Comparison of ENCODE assay signal across 21 cellular contexts in genomic region chr16:47370536-47370935, GRCh38.
DNase-seq lines count a peak whose midpoint lies in the region; ATAC-seq and TF ChIP-seq lines count a peak whose summit lies in the region.
"Had no signal": no experiment of that assay in that cellular context is flagged by ENCODE, and none has a peak within 500 bp of the region (broad histone marks: within the 10 kb centered on the region; RNA-seq: fewer than 3 reads in every experiment).

No MANE protein-coding gene starts in this region.

- H3K27ac ChIP-seq in H9 (ENCODE audit: insufficient read length, low read depth, low read length) (no peak overlapping the region), iPS-20b (ENCODE audit: low read length) (peak overlapping the region; percentile 20), neuronal stem cell (replicated peaks; ENCODE audit: low read length) (no peak overlapping the region), sigmoid colon (no peak overlapping the region)
- H3K27ac ChIP-seq: 22Rv1, BLaER1, C4-2B, GM23248 had no signal

- H3T11ph ChIP-seq in H9 (ENCODE audit: low read length), result no peak overlapping the region

- no peak overlapping the region for H3K4me2 ChIP-seq in H9 (ENCODE audit: insufficient read depth, insufficient read length, low read length)
- no peak overlapping the region for H3K4me2 ChIP-seq in neuronal stem cell (ENCODE audit: insufficient read depth, low read length, poor library complexity, severe bottlenecking)
- H3K4me2 ChIP-seq: BLaER1 had no signal

- H3K36me3 ChIP-seq in iPS-20b (ENCODE audit: insufficient read depth, low read depth, low read length) (no peaks in the 10 kb centered on the region), neuronal stem cell (replicated peaks in 1 of 2; ENCODE audit: control insufficient read depth in 2 of 2, insufficient read depth in 2 of 2, low read length in 2 of 2) (peaks cover 0 to 14% of the 10 kb centered on the region in 2 donors), sigmoid colon (peaks cover 0 to 19% (median 8%) of the 10 kb centered on the region in 4 donors)

- TF ChIP-seq EP300 in sigmoid colon (IDR thresholded peaks at IDR 0.05), result no peak

- peaks cover 4% of the 10 kb centered on the region; the same call in 1 of the 2 replicates for H3K27me3 Mint-ChIP-seq in H9 (ENCODE audit: low read depth)
- no peaks in the 10 kb centered on the region for H3K27me3 Mint-ChIP-seq in stimulated activated naive B cell treated with anti-CD40 and anti-IgM and Interleukin-4, amounts not matched to agents 10 μg/mL and 1 μg/mL and 100 μg/mL, for 72 hours
- H3K27me3 Mint-ChIP-seq: B cell; CD4-positive, CD25-positive, alpha-beta regulatory T cell had no signal

- H3K79me2 ChIP-seq in H9 (ENCODE audit: insufficient read depth, low read length), result no peaks in the 10 kb centered on the region

- H3K79me1 ChIP-seq in H9 (ENCODE audit: insufficient read depth, low read depth, low read length, poor library complexity, severe bottlenecking), result no peaks in the 10 kb centered on the region
- no peaks in the 10 kb centered on the region for H3K79me1 ChIP-seq in neuronal stem cell (ENCODE audit: low read depth, low read length)

- ATAC-seq in stimulated activated naive B cell treated with anti-CD40 and anti-IgM and Interleukin-4, amounts not matched to agents 10 μg/mL and 1 μg/mL and 100 μg/mL, for 72 hours (replicated peaks), result no peak
- ATAC-seq: CD8-positive, alpha-beta T cell; GM12878; HCT116 had no signal

- peaks cover 6% of the 10 kb centered on the region; the same call in 1 of the 2 replicates for H3K4me1 ChIP-seq in H9 (ENCODE audit: insufficient read depth, low read length)
- H3K4me1 ChIP-seq in iPS-20b (ENCODE audit: insufficient read depth, low read length), result peaks cover 23% of the 10 kb centered on the region
- H3K4me1 ChIP-seq in neuronal stem cell (ENCODE audit: control insufficient read depth in 2 of 2, insufficient read depth in 1 of 2, low read depth in 1 of 2, low read length in 2 of 2), result no peaks in the 10 kb centered on the region
- H3K4me1 ChIP-seq in sigmoid colon, result no peaks in the 10 kb centered on the region
- H3K4me1 ChIP-seq: BLaER1, Caco-2 had no signal

- no peak overlapping the region for H2AFZ ChIP-seq in H9 (ENCODE audit: low read length)
- H2AFZ ChIP-seq in neuronal stem cell (ENCODE audit: low read length), result no peak overlapping the region
- H2AFZ ChIP-seq: GM23248 had no signal

- no peaks in the 10 kb centered on the region for H3K27me3 ChIP-seq in H9 (ENCODE audit: insufficient read depth, low read length)
- peaks cover 8% of the 10 kb centered on the region; the same call in 1 of the 2 replicates for H3K27me3 ChIP-seq in iPS-20b (ENCODE audit: insufficient read depth, low read length)
- H3K27me3 ChIP-seq in neuronal stem cell (ENCODE audit: control insufficient read depth in 3 of 3, insufficient read depth in 3 of 3, low read depth in 1 of 3, low read length in 3 of 3), result no peaks in the 10 kb centered on the region
- H3K27me3 ChIP-seq in sigmoid colon, result no peaks in the 10 kb centered on the region
- H3K27me3 ChIP-seq: BLaER1 had no signal

- H3K4ac ChIP-seq in H9 (ENCODE audit: low read depth, low read length) (no peak overlapping the region), neuronal stem cell (ENCODE audit: low read length) (no peak overlapping the region)

- H3K36me3 Mint-ChIP-seq in H9 (ENCODE audit: insufficient read depth in 1 of 3, low read depth in 3 of 3), result peaks cover 0 to 5% (median 0%) of the 10 kb centered on the region in 3 experiments; a peak in 1 of 7 replicates
- peaks cover 58 to 59% of the 10 kb centered on the region in 2 donors for H3K36me3 Mint-ChIP-seq in stimulated activated naive B cell treated with anti-CD40 and anti-IgM and Interleukin-4, amounts not matched to agents 10 μg/mL and 1 μg/mL and 100 μg/mL, for 72 hours

- no peak overlapping the region for H2AK5ac ChIP-seq in H9 (ENCODE audit: insufficient read length, low read length)
- H2AK5ac ChIP-seq in neuronal stem cell (ENCODE audit: low read depth, low read length), result peak overlapping the region; percentile 36

- H2BK120ac ChIP-seq in H9 (ENCODE audit: low read depth, low read length, poor library complexity, severe bottlenecking) (no peak overlapping the region), neuronal stem cell (ENCODE audit: low read depth, low read length) (no peak overlapping the region)

- H2BK5ac ChIP-seq in H9 (ENCODE audit: insufficient read length, low read length), result no peak overlapping the region
- no peak overlapping the region for H2BK5ac ChIP-seq in neuronal stem cell (ENCODE audit: low read length)

- H3K23me2 ChIP-seq in H9 (ENCODE audit: insufficient read length, low read depth, low read length, poor library complexity, severe bottlenecking), result no peaks in the 10 kb centered on the region

- no peak overlapping the region for H3K56ac ChIP-seq in H9 (ENCODE audit: insufficient read length, low read depth, low read length)

- H3K9ac ChIP-seq in H9 (ENCODE audit: extremely low read depth, insufficient read length, low read length) (no peak overlapping the region), iPS-20b (ENCODE audit: low read depth, low read length) (no peak overlapping the region), neuronal stem cell (ENCODE audit: low read depth, low read length, poor library complexity) (no peak overlapping the region)
- H3K9ac ChIP-seq: BLaER1, GM23248 had no signal

- H3K4me3 Mint-ChIP-seq in H9, result no peak overlapping the region
- H3K4me3 Mint-ChIP-seq in stimulated activated naive B cell treated with anti-CD40 and anti-IgM and Interleukin-4, amounts not matched to agents 10 μg/mL and 1 μg/mL and 100 μg/mL, for 72 hours, result peak overlapping the region in 1 of 2 donors; percentile 32
- H3K4me3 Mint-ChIP-seq: B cell; CD4-positive, CD25-positive, alpha-beta regulatory T cell; CD8-positive, alpha-beta T cell had no signal

- H3K18ac ChIP-seq in H9 (ENCODE audit: insufficient read length, low read depth, low read length), result no peak overlapping the region
- H3K18ac ChIP-seq in neuronal stem cell (ENCODE audit: low read length), result peak overlapping the region; percentile 27

- H3K9me3 ChIP-seq in H9 (ENCODE audit: control insufficient read depth, low read depth, low read length) (no peaks in the 10 kb centered on the region), iPS-20b (ENCODE audit: insufficient read depth, low read depth, low read length) (no peaks in the 10 kb centered on the region), neuronal stem cell (replicated peaks in 1 of 2; ENCODE audit: control insufficient read depth in 2 of 2, insufficient read depth in 1 of 2, low read depth in 1 of 2, low read length in 2 of 2) (no peaks in the 10 kb centered on the region), sigmoid colon (no peaks in the 10 kb centered on the region)
- H3K9me3 ChIP-seq: Caco-2 had no signal

- DNase-seq in H9 (no peak), neuronal stem cell (ENCODE audit: low spot score) (no peak), sigmoid colon (no peak), epidermal melanocyte (ENCODE audit: insufficient read length, low spot score) (no peak), NCI-H1048 (lab: John Stamatoyannopoulos, UW) (no peak)
- DNase-seq in stimulated activated naive B cell treated with anti-CD40 and anti-IgM and Interleukin-4, amounts not matched to agents 10 μg/mL and 1 μg/mL and 100 μg/mL, for 72 hours, result no peak
- DNase-seq: Caco-2; CD4-positive, CD25-positive, alpha-beta regulatory T cell; CD8-positive, alpha-beta T cell; DMS79; EL; GDM1; GM23248; H7 had no signal

- H4K20me1 ChIP-seq in H9 (ENCODE audit: control insufficient read depth, insufficient read depth, insufficient read length), result no peaks in the 10 kb centered on the region
- H4K20me1 ChIP-seq: BLaER1 had no signal

- no peak overlapping the region for H4K91ac ChIP-seq in H9 (ENCODE audit: insufficient read length, low read depth, low read length)
- no peak overlapping the region for H4K91ac ChIP-seq in neuronal stem cell (ENCODE audit: low read depth, low read length, poor library complexity)

- peaks cover 33 to 36% of the 10 kb centered on the region in 2 experiments for H3K4me1 Mint-ChIP-seq in H9
- H3K4me1 Mint-ChIP-seq in stimulated activated naive B cell treated with anti-CD40 and anti-IgM and Interleukin-4, amounts not matched to agents 10 μg/mL and 1 μg/mL and 100 μg/mL, for 72 hours, result no peaks in the 10 kb centered on the region
- H3K4me1 Mint-ChIP-seq: B cell had no signal

- H3K9me3 Mint-ChIP-seq in H9, result no peaks in the 10 kb centered on the region
- H3K9me3 Mint-ChIP-seq in stimulated activated naive B cell treated with anti-CD40 and anti-IgM and Interleukin-4, amounts not matched to agents 10 μg/mL and 1 μg/mL and 100 μg/mL, for 72 hours, result peaks cover 13% of the 10 kb centered on the region in 2 donors
- H3K9me3 Mint-ChIP-seq: CD8-positive, alpha-beta T cell had no signal

- no peak for TF ChIP-seq POLR2A in sigmoid colon (IDR thresholded peaks at IDR 0.05)

- TF ChIP-seq CTCF in H9 (conservative IDR thresholded peaks at IDR 0.05), result no peak
- no peak for TF ChIP-seq CTCF in sigmoid colon (IDR thresholded peaks at IDR 0.05)

- H3K4me3 ChIP-seq in iPS-20b (ENCODE audit: low read length) (no peak overlapping the region), neuronal stem cell (ENCODE audit: low read length in 2 of 2) (no peak overlapping the region), sigmoid colon (no peak overlapping the region)
- H3K4me3 ChIP-seq: BLaER1, GM12878, GM23248 had no signal

- intact Hi-C loops in sigmoid colon (cut with DNase I), result no loop called here

- WGBS in H9 (ENCODE audit: extremely low coverage, insufficient read length, low lambda C conversion rate), result no CpG with 5 or more reads among the region's 12 CpGs
- WGBS in neuronal stem cell (ENCODE audit: extremely low coverage in 2 of 2, insufficient read length in 2 of 2, insufficient replicate concordance in 1 of 2), 2 donors, result no CpG with 5 or more reads among the region's 12 CpGs
- 93 to 95% methylated on average over 12 of the region's 12 CpGs for WGBS in sigmoid colon, 2 donors

- no peak overlapping the region for H2BK15ac ChIP-seq in H9 (ENCODE audit: low read depth, low read length)
- H2BK15ac ChIP-seq in neuronal stem cell (ENCODE audit: low read length), result no peak overlapping the region

- H2BK20ac ChIP-seq in H9 (ENCODE audit: low read depth, low read length, poor library complexity, severe bottlenecking), result no peak overlapping the region

- no peak overlapping the region; the same call in 1 of the 2 replicates for H3K14ac ChIP-seq in H9 (ENCODE audit: insufficient read depth, low read length)
- H3K14ac ChIP-seq in neuronal stem cell (ENCODE audit: low read length), result no peak overlapping the region

- H3K27ac Mint-ChIP-seq in H9, result peak overlapping the region; percentile 34 to 90 (median 74); a peak in 4 of 7 replicates
- peak overlapping the region; percentile 22 for H3K27ac Mint-ChIP-seq in stimulated activated naive B cell treated with anti-CD40 and anti-IgM and Interleukin-4, amounts not matched to agents 10 μg/mL and 1 μg/mL and 100 μg/mL, for 72 hours
- H3K27ac Mint-ChIP-seq: B cell; CD4-positive, CD25-positive, alpha-beta regulatory T cell; CD8-positive, alpha-beta T cell had no signal

- H2BK12ac ChIP-seq in H9 (ENCODE audit: insufficient read length, low read depth, low read length) (no peak overlapping the region), neuronal stem cell (ENCODE audit: low read length) (no peak overlapping the region)

- no peak overlapping the region for H4K5ac ChIP-seq in H9 (ENCODE audit: insufficient read length, low read depth, low read length)

- no peak overlapping the region for H3K23ac ChIP-seq in H9 (ENCODE audit: insufficient read length, low read depth, low read length)
- H3K23ac ChIP-seq in neuronal stem cell (ENCODE audit: low read depth, low read length, poor library complexity), result peak overlapping the region; percentile 36

- H4K8ac ChIP-seq in H9 (replicated peaks; ENCODE audit: insufficient read length, low read depth, low read length), result no peak overlapping the region
- H4K8ac ChIP-seq in neuronal stem cell (ENCODE audit: low read depth, low read length), result no peak overlapping the region
